ENCODE assay signal across 10 cellular contexts in the genomic region with DNA sequence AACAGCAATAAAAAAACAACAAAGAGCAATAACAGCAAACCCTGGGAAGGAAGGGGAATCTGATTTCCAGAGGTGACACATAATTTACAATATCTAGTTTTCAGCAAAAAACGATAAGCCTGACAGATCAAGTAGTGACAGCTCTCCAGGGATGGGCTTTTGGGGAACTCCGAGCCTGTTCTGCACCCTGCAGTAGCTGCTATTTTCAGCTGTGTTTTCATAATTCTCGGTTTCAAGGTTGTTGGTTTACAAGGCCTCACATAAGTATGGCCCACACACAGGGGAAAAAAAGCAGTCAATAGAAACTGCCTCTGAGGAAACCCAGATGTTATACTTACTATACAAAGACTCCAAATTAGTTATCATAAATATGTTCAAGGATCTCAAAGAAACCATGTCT.
A peak's percentile ranks its signal among the peaks of the same experiment; 100 is the strongest.
DNase-seq lines count a peak whose midpoint lies in the region; ATAC-seq and TF ChIP-seq lines count a peak whose summit lies in the region.
"Had no signal": no experiment of that assay in that cellular context is flagged by ENCODE, and none has a peak within 500 bp of the region (broad histone marks: within the 10 kb centered on the region; RNA-seq: fewer than 3 reads in every experiment).

No MANE protein-coding gene starts in this region.

- H3K9me3 Mint-ChIP-seq in activated naive CD4-positive, alpha-beta T cell treated with anti-CD3 and anti-CD28 coated beads, Interleukin-2, amount 50 U/mL, for 72 hours, result peaks cover 6 to 24% of the 10 kb centered on the region in 2 donors

- no peaks in the 10 kb centered on the region for H3K9me3 ChIP-seq in suprapubic skin
- H3K9me3 ChIP-seq: testis had no signal

- no peak for TF ChIP-seq POLR2A in suprapubic skin (IDR thresholded peaks at IDR 0.05)

- peaks cover 2% of the 10 kb centered on the region for H3K4me1 ChIP-seq in suprapubic skin
- H3K4me1 ChIP-seq: testis had no signal

- H3K27me3 ChIP-seq in suprapubic skin, result no peaks in the 10 kb centered on the region
- H3K27me3 ChIP-seq: testis had no signal

- H3K27ac Mint-ChIP-seq in activated naive CD4-positive, alpha-beta T cell treated with anti-CD3 and anti-CD28 coated beads, Interleukin-2, amount 50 U/mL, for 72 hours, result peak overlapping the region in 1 of 2 donors; percentile 80
- H3K27ac Mint-ChIP-seq: activated naive CD8-positive, alpha-beta T cell treated with anti-CD3 and anti-CD28 coated beads, Interleukin-2, amount 10 ng/mL, durations not matched to agents 7 days and 5 days had no signal

- H3K36me3 ChIP-seq in suprapubic skin, result no peaks in the 10 kb centered on the region

- TF ChIP-seq EP300 in suprapubic skin (IDR thresholded peaks at IDR 0.05), result no peak

- WGBS in suprapubic skin, result 70% methylated on average over 3 of the region's 3 CpGs

- DNase-seq in activated naive CD4-positive, alpha-beta T cell treated with anti-CD3 and anti-CD28 coated beads, Interleukin-2, amount 50 U/mL, for 72 hours (ENCODE audit: low spot score in 2 of 2), result no peak
- DNase-seq in suprapubic skin (ENCODE audit: low spot score in 2 of 2) (no peak), HPDE6-E6E7 (ENCODE audit: extremely low spot score) (no peak), NCI-H526 treated with DMSO at 0.1 percent for 48 hours (lab: John Stamatoyannopoulos, UW) (no peak)
- DNase-seq: activated naive CD8-positive, alpha-beta T cell treated with anti-CD3 and anti-CD28 coated beads, Interleukin-2, amount 10 ng/mL, durations not matched to agents 7 days and 5 days; right cardiac atrium; testis had no signal

- H3K27ac ChIP-seq in suprapubic skin, result no peak overlapping the region
- H3K27ac ChIP-seq: testis had no signal

- no peak for TF ChIP-seq CTCF in suprapubic skin (IDR thresholded peaks at IDR 0.05)

- ATAC-seq in GM18520 (IDR thresholded peaks at IDR 0.05; ENCODE audit: unreplicated experiment) (peak; percentile 73), GM19468 (IDR thresholded peaks at IDR 0.05; ENCODE audit: extremely low read depth, unreplicated experiment) (peak; percentile 81), HG03095 (IDR thresholded peaks at IDR 0.05; ENCODE audit: unreplicated experiment) (peak; percentile 87)
- peak; percentile 15 to 31 for ATAC-seq in activated naive CD4-positive, alpha-beta T cell treated with anti-CD3 and anti-CD28 coated beads, Interleukin-2, amount 50 U/mL, for 72 hours
- ATAC-seq: right cardiac atrium had no signal

- peaks cover 15 to 31% of the 10 kb centered on the region in 2 donors for H3K36me3 Mint-ChIP-seq in activated naive CD4-positive, alpha-beta T cell treated with anti-CD3 and anti-CD28 coated beads, Interleukin-2, amount 50 U/mL, for 72 hours

- H3K4me3 ChIP-seq in suprapubic skin, result no peak overlapping the region
- H3K4me3 ChIP-seq: testis had no signal

Comparison
In these comparisons a context has a peak if more than half of its experiments do, and no peak if none do; other contexts are left out.
1. ATAC-seq: peak in every context shown above with its lines; median percentile 87 in HG03095; 81 in GM19468; 73 in GM18520; 23 in activated naive CD4-positive, alpha-beta T cell treated with anti-CD3 and anti-CD28 coated beads, Interleukin-2, amount 50 U/mL, for 72 hours.